Comparison of ENCODE assay signal across 1 cellular context in genomic region chr1:117674521-117675400, GRCh38.
TF ChIP-seq lines count a peak whose summit lies in the region.

No MANE protein-coding gene starts in this region.

TF ChIP-seq in K562, 482 proteins besides CTCF, POLR2A, EP300 and RAD21 (continued from another document):
- TF ChIP-seq ZNF354B (CRISPR knock-in tag; IDR thresholded peaks at IDR 0.05) = no peak
- TF ChIP-seq ZNF561 (CRISPR knock-in tag; conservative IDR thresholded peaks at IDR 0.05) = no peak
- TF ChIP-seq NFIC (IDR thresholded peaks at IDR 0.05) = peak; percentile 83
- no peak for TF ChIP-seq ELF4 (CRISPR knock-in tag; IDR thresholded peaks at IDR 0.05)
- TF ChIP-seq ZFP30 (CRISPR knock-in tag; IDR thresholded peaks at IDR 0.05; ENCODE audit: borderline replicate concordance) = no peak
- no peak for TF ChIP-seq EP400 (IDR thresholded peaks at IDR 0.05)
